Comparison of ENCODE assay signal across 22 cellular contexts in the genomic region with DNA sequence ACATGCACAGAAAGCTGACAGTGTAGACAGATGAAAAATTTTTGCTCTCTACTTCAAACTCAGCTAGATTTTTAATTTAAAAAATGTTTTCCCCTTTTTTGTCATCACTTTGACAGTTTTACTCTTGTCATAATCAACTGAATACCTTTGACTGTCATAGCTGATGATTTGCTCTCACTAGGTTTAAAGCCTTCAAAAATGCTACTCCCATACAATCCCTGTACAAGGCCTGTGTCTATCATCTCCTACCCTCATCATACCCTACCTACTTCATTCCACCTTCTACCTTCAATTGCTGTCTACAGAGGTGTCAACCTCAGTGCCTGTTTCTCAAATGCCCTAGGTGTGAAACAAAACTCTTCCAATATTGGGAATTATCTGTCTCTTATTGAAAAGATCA.
DNase-seq lines count a peak whose midpoint lies in the region; ATAC-seq, FAIRE-seq and TF ChIP-seq lines count a peak whose summit lies in the region.
"Had no signal": no experiment of that assay in that cellular context is flagged by ENCODE, and none has a peak within 500 bp of the region (broad histone marks: within the 10 kb centered on the region; RNA-seq: fewer than 3 reads in every experiment).

No MANE protein-coding gene starts in this region.

- H3K9me3 Mint-ChIP-seq in mesothelial cell of epicardium: no peaks in the 10 kb centered on the region
- H3K9me3 Mint-ChIP-seq: CD14-positive monocyte had no signal

- no peak overlapping the region for H3K4me2 ChIP-seq in SK-N-SH
- H3K4me2 ChIP-seq in A549: no peak overlapping the region
- H3K4me2 ChIP-seq: BLaER1 had no signal

- CTCF ChIA-PET in SK-N-SH (lab: Yijun Ruan, JAX): interaction anchor here (0.7 to 4.8 kb wide), 3 partner anchors 18 to 1060 kb away, joined by 3 to 33 read pairs (median 4); no protein-coding TSS in a partner anchor
- CTCF ChIA-PET in A549 (lab: Yijun Ruan, JAX): interaction anchor here (2.4 kb wide), 1 partner anchor 28 kb away, joined by 15 read pairs; no protein-coding TSS in a partner anchor

- H3K27me3 Mint-ChIP-seq in mesothelial cell of epicardium (ENCODE audit: low read depth): no peaks in the 10 kb centered on the region
- H3K27me3 Mint-ChIP-seq: CD4-positive, alpha-beta memory T cell; CD4-positive, CD25-positive, alpha-beta regulatory T cell; CD8-positive, alpha-beta memory T cell had no signal

- POLR2A ChIA-PET in SK-N-SH (lab: Yijun Ruan, JAX) (no interaction called here), A549 (lab: Yijun Ruan, JAX) (no interaction called here)

- no peaks in the 10 kb centered on the region for H3K79me2 ChIP-seq in SK-N-SH (ENCODE audit: insufficient read depth)

- DNase-seq in SK-N-SH (no peak), A549 (ENCODE audit: low read depth in 1 of 2, low spot score in 1 of 2) (no peak), mesothelial cell of epicardium (ENCODE audit: low spot score in 2 of 2, unreplicated experiment in 2 of 2) (no peak), putamen (ENCODE audit: low spot score) (peak; percentile 65), NCI-H82 treated with DMSO at 0.1 percent for 48 hours (lab: John Stamatoyannopoulos, UW; ENCODE audit: unreplicated experiment) (no peak), spleen (no peak)
- DNase-seq: ACHN; BE2C; C1 segment of cervical spinal cord; CD4-positive, alpha-beta memory T cell; CD4-positive, CD25-positive, alpha-beta regulatory T cell; CD8-positive, alpha-beta memory T cell; COR-L47; DMS79 treated with DMSO at 0.1 percent for 48 hours; GF-D8 had no signal

- H3K27ac ChIP-seq in SK-N-SH (ENCODE audit: low read depth in 2 of 2, low read length in 1 of 2) (no peak overlapping the region), A549 (no peak overlapping the region), spleen (no peak overlapping the region)
- H3K27ac ChIP-seq: 22Rv1, BLaER1 had no signal

- peak; percentile 28 for FAIRE-seq in A549 (lab: Jason Lieb, UNC)
- FAIRE-seq: G401.6, GM12891, GM19239 had no signal

- no peaks in the 10 kb centered on the region for H3K27me3 ChIP-seq in SK-N-SH (ENCODE audit: insufficient read depth)
- H3K27me3 ChIP-seq in spleen (replicated peaks in 1 of 7): no peaks in the 10 kb centered on the region
- H3K27me3 ChIP-seq: BE2C, BLaER1 had no signal

- H3K4me3 Mint-ChIP-seq in mesothelial cell of epicardium: no peak overlapping the region
- H3K4me3 Mint-ChIP-seq: CD14-positive monocyte; CD4-positive, alpha-beta memory T cell; CD4-positive, CD25-positive, alpha-beta regulatory T cell; CD8-positive, alpha-beta memory T cell had no signal

- ATAC-seq in SK-N-SH treated with all-trans-retinoic acid at 6 μM for 48 hours (peak; percentile 50; the same call in 2 of the 3 replicates), A549 (no peak)

- H3K4me3 ChIP-seq in SK-N-SH (ENCODE audit: low read depth in 2 of 2, low read length in 1 of 2): no peak overlapping the region
- H3K4me3 ChIP-seq in A549: no peak overlapping the region
- no peak overlapping the region for H3K4me3 ChIP-seq in spleen
- H3K4me3 ChIP-seq: BLaER1 had no signal

- H3K36me3 ChIP-seq in SK-N-SH (replicated peaks in 1 of 2; ENCODE audit: control insufficient read depth in 1 of 2, insufficient read depth in 2 of 2, low read length in 1 of 2) (peaks cover 0 to 7% of the 10 kb centered on the region in 2 experiments), spleen (peaks cover 0 to 6% (median 0%) of the 10 kb centered on the region in 6 donors)
- H3K36me3 ChIP-seq: BE2C, BLaER1 had no signal

- no peaks in the 10 kb centered on the region for H3F3A ChIP-seq in SK-N-SH (replicated peaks; ENCODE audit: insufficient read depth)

- TF ChIP-seq EP300 in SK-N-SH (IDR thresholded peaks at IDR 0.05; ENCODE audit: borderline replicate concordance in 1 of 2, low read depth in 1 of 2, low read length in 1 of 2) (no peak), A549 (IDR thresholded peaks at IDR 0.05) (no peak)

- H3K27ac Mint-ChIP-seq in mesothelial cell of epicardium: peak overlapping the region; percentile 44
- H3K27ac Mint-ChIP-seq: CD4-positive, alpha-beta memory T cell; CD4-positive, CD25-positive, alpha-beta regulatory T cell; CD8-positive, alpha-beta memory T cell had no signal

- TF ChIP-seq CTCF in SK-N-SH (IDR thresholded peaks at IDR 0.05) (no peak), A549 (IDR thresholded peaks at IDR 0.05) (no peak), mesothelial cell of epicardium (IDR thresholded peaks at IDR 0.05; ENCODE audit: unreplicated experiment) (no peak), spleen (IDR thresholded peaks at IDR 0.05 in 8 of 11, conservative IDR thresholded peaks at IDR 0.05 in 3 of 11) (no peak)

- no peak for TF ChIP-seq RAD21 in SK-N-SH (IDR thresholded peaks at IDR 0.05; ENCODE audit: low read length)
- TF ChIP-seq RAD21 in A549 (conservative IDR thresholded peaks at IDR 0.05 in 1 of 2, IDR thresholded peaks at IDR 0.05 in 1 of 2): no peak

- peaks cover 0 to 7% of the 10 kb centered on the region in 2 experiments; a peak in 1 of 4 replicates for H3K4me1 ChIP-seq in SK-N-SH (ENCODE audit: control insufficient read depth in 1 of 2, insufficient read depth in 2 of 2, low read depth in 1 of 2, low read length in 1 of 2)
- H3K4me1 ChIP-seq in A549: no peaks in the 10 kb centered on the region
- H3K4me1 ChIP-seq in spleen: no peaks in the 10 kb centered on the region
- H3K4me1 ChIP-seq: BE2C, BLaER1 had no signal

- no peaks in the 10 kb centered on the region for H4K20me1 ChIP-seq in SK-N-SH (ENCODE audit: insufficient read depth)
- H4K20me1 ChIP-seq: BLaER1 had no signal

- no peak for TF ChIP-seq POLR2A in A549 (IDR thresholded peaks at IDR 0.05; ENCODE audit: low read length)
- no peak for TF ChIP-seq POLR2A in spleen (IDR thresholded peaks at IDR 0.05)

- H3K4me1 Mint-ChIP-seq in mesothelial cell of epicardium: peaks cover 25% of the 10 kb centered on the region
- H3K4me1 Mint-ChIP-seq: CD14-positive monocyte; CD4-positive, alpha-beta memory T cell; CD4-positive, CD25-positive, alpha-beta regulatory T cell; CD8-positive, alpha-beta memory T cell had no signal

- H2AFZ ChIP-seq in SK-N-SH (ENCODE audit: low read depth): no peak overlapping the region

- H3K9me3 ChIP-seq in SK-N-SH (no peaks in the 10 kb centered on the region), A549 (no peaks in the 10 kb centered on the region), spleen (no peaks in the 10 kb centered on the region)
- H3K9me3 ChIP-seq: BE2C, BLaER1 had no signal

- H3K9me2 ChIP-seq in SK-N-SH: no peaks in the 10 kb centered on the region

- intact Hi-C loops in spleen (cut with DNase I; ENCODE audit: low total_unique reads): no loop called here

- H3K36me3 Mint-ChIP-seq in mesothelial cell of epicardium: peaks cover 18% of the 10 kb centered on the region
- H3K36me3 Mint-ChIP-seq: CD14-positive monocyte; CD4-positive, alpha-beta memory T cell; CD4-positive, CD25-positive, alpha-beta regulatory T cell; CD8-positive, alpha-beta memory T cell had no signal

- H3K9ac ChIP-seq in SK-N-SH: no peak overlapping the region
- H3K9ac ChIP-seq: BLaER1 had no signal

TF ChIP-seq in SK-N-SH treated with all-trans-retinoic acid at 6 μM for 48 hours, 23 proteins besides CTCF, POLR2A, EP300 and RAD21 (continues in another document):
- no peak for TF ChIP-seq PATZ1 (CRISPR knock-in tag; IDR thresholded peaks at IDR 0.05; ENCODE audit: borderline replicate concordance)

TF ChIP-seq in SK-N-SH, 30 proteins besides CTCF, POLR2A, EP300 and RAD21:
- no peak for TF ChIP-seq CHD2 (IDR thresholded peaks at IDR 0.05; ENCODE audit: low read length, partially characterized antibody)

TF ChIP-seq in A549, 52 proteins besides CTCF, POLR2A, EP300 and RAD21:
- no peak for TF ChIP-seq BHLHE40 (IDR thresholded peaks at IDR 0.05; ENCODE audit: low read depth, low read length)
- no peak for TF ChIP-seq JUN (IDR thresholded peaks at IDR 0.05)
- no peak for TF ChIP-seq NPAS2 (CRISPR knock-in tag; IDR thresholded peaks at IDR 0.05; ENCODE audit: borderline replicate concordance)
- TF ChIP-seq MAFK (IDR thresholded peaks at IDR 0.05; ENCODE audit: partially characterized antibody): no peak
- no peak for TF ChIP-seq RCOR1 (IDR thresholded peaks at IDR 0.05; ENCODE audit: low read depth, low read length)
- TF ChIP-seq, protein P1, sequence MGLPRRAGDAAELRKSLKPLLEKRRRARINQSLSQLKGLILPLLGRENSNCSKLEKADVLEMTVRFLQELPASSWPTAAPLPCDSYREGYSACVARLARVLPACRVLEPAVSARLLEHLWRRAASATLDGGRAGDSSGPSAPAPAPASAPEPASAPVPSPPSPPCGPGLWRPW (IDR thresholded peaks at IDR 0.05): no peak
- no peak for TF ChIP-seq JUNB (IDR thresholded peaks at IDR 0.05)
- no peak for TF ChIP-seq BCL3 (IDR thresholded peaks at IDR 0.05)
- TF ChIP-seq CHD2 (IDR thresholded peaks at IDR 0.05; ENCODE audit: low read length, partially characterized antibody): no peak
